ENCODE assay signal across 18 cellular contexts in the genomic region with DNA sequence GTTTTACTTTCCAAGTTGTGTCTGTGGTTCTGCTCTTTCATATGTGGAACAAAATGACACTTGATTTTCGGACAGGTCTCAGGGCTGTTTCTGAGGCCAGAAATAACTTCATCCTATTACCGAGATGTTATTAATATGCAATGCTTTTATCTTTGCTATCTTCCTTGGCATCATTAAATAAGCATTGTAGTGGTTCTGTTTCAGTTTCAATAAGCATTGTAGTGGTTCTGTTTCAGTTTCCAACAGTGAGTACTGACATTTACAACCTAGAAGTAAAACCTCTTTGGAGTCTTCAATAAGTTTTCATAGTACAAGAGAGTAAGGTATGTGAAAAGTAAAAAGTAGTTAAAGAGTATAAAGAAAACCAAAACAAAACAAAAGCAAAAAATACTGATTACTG.
DNase-seq lines count a peak whose midpoint lies in the region; ATAC-seq, FAIRE-seq and TF ChIP-seq lines count a peak whose summit lies in the region.
"Had no signal": no experiment of that assay in that cellular context is flagged by ENCODE, and none has a peak within 500 bp of the region (broad histone marks: within the 10 kb centered on the region; RNA-seq: fewer than 3 reads in every experiment).

No MANE protein-coding gene starts in this region.

- H4K20me1 ChIP-seq in MM.1S (ENCODE audit: insufficient read depth, low read length), result no peaks in the 10 kb centered on the region
- H4K20me1 ChIP-seq: BLaER1 treated with 17β-estradiol and CSF1 and Interleukin-3, amounts not matched to agents 10 nM and 100 nM had no signal

- no peak for TF ChIP-seq CTCF in MM.1S (IDR thresholded peaks at IDR 0.05; ENCODE audit: low read length)

- no peaks in the 10 kb centered on the region for H3K9me3 ChIP-seq in MM.1S (replicated peaks; ENCODE audit: insufficient read depth, low read length)
- no peaks in the 10 kb centered on the region for H3K9me3 ChIP-seq in small intestine (ENCODE audit: control insufficient read depth, low read depth)
- H3K9me3 ChIP-seq: BE2C; BLaER1 treated with 17β-estradiol and CSF1 and Interleukin-3, amounts not matched to agents 10 nM and 100 nM; Caco-2 had no signal

- peaks cover 8% of the 10 kb centered on the region; the same call in 1 of the 2 replicates for H3K4me1 ChIP-seq in MM.1S (ENCODE audit: low read length)
- H3K4me1 ChIP-seq in small intestine (ENCODE audit: control insufficient read depth in 2 of 2, insufficient read depth in 1 of 2, low read depth in 1 of 2, low read length in 1 of 2), result no peaks in the 10 kb centered on the region
- H3K4me1 ChIP-seq: BE2C, Caco-2 had no signal

- no peak overlapping the region for H3K9ac ChIP-seq in MM.1S (ENCODE audit: low read length)
- H3K9ac ChIP-seq: BLaER1 treated with 17β-estradiol and CSF1 and Interleukin-3, amounts not matched to agents 10 nM and 100 nM; GM23248 had no signal

- H3K4me2 ChIP-seq in MM.1S (ENCODE audit: low read depth, low read length), result no peak overlapping the region

- no peaks in the 10 kb centered on the region for H3K27me3 ChIP-seq in MM.1S (replicated peaks; ENCODE audit: insufficient read depth, low read length)
- no peaks in the 10 kb centered on the region for H3K27me3 ChIP-seq in small intestine (ENCODE audit: control insufficient read depth in 2 of 2, insufficient read depth in 2 of 2, low read length in 2 of 2)
- H3K27me3 ChIP-seq: BE2C; BLaER1 treated with 17β-estradiol and CSF1 and Interleukin-3, amounts not matched to agents 10 nM and 100 nM had no signal

- H3K9me2 ChIP-seq in MM.1S (replicated peaks; ENCODE audit: insufficient read depth, low read length), result no peaks in the 10 kb centered on the region

- H3K4me3 ChIP-seq in MM.1S (ENCODE audit: low read length) (no peak overlapping the region), small intestine (ENCODE audit: low read depth in 1 of 2, low read length in 2 of 2) (no peak overlapping the region)
- H3K4me3 ChIP-seq: BLaER1 treated with 17β-estradiol and CSF1 and Interleukin-3, amounts not matched to agents 10 nM and 100 nM; GM23248 had no signal

- peak; percentile 69 for DNase-seq in MM.1S
- DNase-seq in small intestine, result no peak
- no peak for DNase-seq in AG08395 (ENCODE audit: low spot score)
- DNase-seq in epidermal melanocyte (ENCODE audit: insufficient read length, low spot score), result no peak
- DNase-seq in stimulated activated CD4-positive, alpha-beta T cell treated with anti-CD3 and anti-CD28 coated beads, Interleukin-15, amount 100 ng/mL, for 24 hours, result no peak
- DNase-seq: AML-193; BE2C; Caco-2; CD4-positive, alpha-beta memory T cell; DMS153; DND-41; GM23248; H7; HCEC 1CT had no signal

- 36 to 45% (median 43%) methylated on average over 2 of the region's 2 CpGs for WGBS in small intestine, 3 donors

- FAIRE-seq in small intestine (lab: Jason Lieb, UNC), result peak; percentile 53
- FAIRE-seq: G401.6, H1 had no signal

- H3F3A ChIP-seq in MM.1S (ENCODE audit: insufficient read depth, low read length), result no peaks in the 10 kb centered on the region; the same call in 1 of the 2 replicates

- H3K79me2 ChIP-seq in MM.1S (ENCODE audit: low read length), result no peaks in the 10 kb centered on the region

- peak overlapping the region; percentile 49; the same call in 1 of the 2 replicates for H3K27ac ChIP-seq in MM.1S (ENCODE audit: low read length)
- no peak overlapping the region for H3K27ac ChIP-seq in small intestine (ENCODE audit: low read depth in 1 of 2, low read length in 1 of 2)
- H3K27ac ChIP-seq: BLaER1 treated with 17β-estradiol and CSF1 and Interleukin-3, amounts not matched to agents 10 nM and 100 nM; GM23248 had no signal

- peak; percentile 53 for ATAC-seq in GM18867 (IDR thresholded peaks at IDR 0.05; ENCODE audit: unreplicated experiment)

- H3K36me3 ChIP-seq in MM.1S (replicated peaks; ENCODE audit: insufficient read depth, low read length), result no peaks in the 10 kb centered on the region
- H3K36me3 ChIP-seq in small intestine (ENCODE audit: control insufficient read depth in 2 of 2, insufficient read depth in 2 of 2, low read length in 2 of 2), result no peaks in the 10 kb centered on the region
- H3K36me3 ChIP-seq: BE2C; BLaER1 treated with 17β-estradiol and CSF1 and Interleukin-3, amounts not matched to agents 10 nM and 100 nM had no signal

- no peak overlapping the region for H2AFZ ChIP-seq in MM.1S (ENCODE audit: low read length)
- H2AFZ ChIP-seq: GM23248 had no signal
